1 cellular context compared by ENCODE assay signal in the genomic region with DNA sequence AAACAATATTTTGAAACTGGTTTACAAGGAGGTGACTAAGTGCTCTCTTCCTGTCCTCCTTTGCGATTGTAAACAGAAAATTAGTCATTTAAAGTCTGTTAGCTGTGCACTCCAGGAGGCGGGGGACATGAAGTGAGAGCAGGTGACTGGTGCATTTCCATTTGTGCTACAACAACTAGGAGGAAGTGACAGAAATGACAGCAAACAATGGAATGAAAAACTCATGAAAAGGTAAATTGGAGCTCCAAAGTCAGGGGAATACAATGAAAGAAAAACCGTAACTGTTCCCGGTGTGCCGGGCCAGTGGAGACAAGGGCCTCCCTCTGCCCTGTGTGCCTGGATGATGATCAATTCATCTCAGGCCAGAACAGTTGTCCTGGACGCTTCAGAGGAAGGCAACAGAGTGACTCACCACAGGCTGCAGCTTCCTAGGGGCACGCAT.
TF ChIP-seq lines count a peak whose summit lies in the region.

No MANE protein-coding gene starts in this region.

TF ChIP-seq in WTC11, 78 proteins besides CTCF, POLR2A, EP300 and RAD21 (continued from another document):
- TF ChIP-seq, protein P1, sequence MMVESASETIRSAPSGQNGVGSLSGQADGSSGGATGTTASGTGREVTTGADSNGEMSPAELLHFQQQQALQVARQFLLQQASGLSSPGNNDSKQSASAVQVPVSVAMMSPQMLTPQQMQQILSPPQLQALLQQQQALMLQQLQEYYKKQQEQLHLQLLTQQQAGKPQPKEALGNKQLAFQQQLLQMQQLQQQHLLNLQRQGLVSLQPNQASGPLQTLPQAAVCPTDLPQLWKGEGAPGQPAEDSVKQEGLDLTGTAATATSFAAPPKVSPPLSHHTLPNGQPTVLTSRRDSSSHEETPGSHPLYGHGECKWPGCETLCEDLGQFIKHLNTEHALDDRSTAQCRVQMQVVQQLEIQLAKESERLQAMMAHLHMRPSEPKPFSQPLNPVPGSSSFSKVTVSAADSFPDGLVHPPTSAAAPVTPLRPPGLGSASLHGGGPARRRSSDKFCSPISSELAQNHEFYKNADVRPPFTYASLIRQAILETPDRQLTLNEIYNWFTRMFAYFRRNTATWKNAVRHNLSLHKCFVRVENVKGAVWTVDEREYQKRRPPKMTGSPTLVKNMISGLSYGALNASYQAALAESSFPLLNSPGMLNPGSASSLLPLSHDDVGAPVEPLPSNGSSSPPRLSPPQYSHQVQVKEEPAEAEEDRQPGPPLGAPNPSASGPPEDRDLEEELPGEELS (CRISPR knock-in tag; IDR thresholded peaks at IDR 0.05), result no peak
- TF ChIP-seq TEAD1 (CRISPR knock-in tag; IDR thresholded peaks at IDR 0.05), result no peak
- TF ChIP-seq, protein P2, sequence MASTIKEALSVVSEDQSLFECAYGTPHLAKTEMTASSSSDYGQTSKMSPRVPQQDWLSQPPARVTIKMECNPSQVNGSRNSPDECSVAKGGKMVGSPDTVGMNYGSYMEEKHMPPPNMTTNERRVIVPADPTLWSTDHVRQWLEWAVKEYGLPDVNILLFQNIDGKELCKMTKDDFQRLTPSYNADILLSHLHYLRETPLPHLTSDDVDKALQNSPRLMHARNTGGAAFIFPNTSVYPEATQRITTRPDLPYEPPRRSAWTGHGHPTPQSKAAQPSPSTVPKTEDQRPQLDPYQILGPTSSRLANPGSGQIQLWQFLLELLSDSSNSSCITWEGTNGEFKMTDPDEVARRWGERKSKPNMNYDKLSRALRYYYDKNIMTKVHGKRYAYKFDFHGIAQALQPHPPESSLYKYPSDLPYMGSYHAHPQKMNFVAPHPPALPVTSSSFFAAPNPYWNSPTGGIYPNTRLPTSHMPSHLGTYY (CRISPR knock-in tag; IDR thresholded peaks at IDR 0.05), result no peak
- TF ChIP-seq, protein P3, sequence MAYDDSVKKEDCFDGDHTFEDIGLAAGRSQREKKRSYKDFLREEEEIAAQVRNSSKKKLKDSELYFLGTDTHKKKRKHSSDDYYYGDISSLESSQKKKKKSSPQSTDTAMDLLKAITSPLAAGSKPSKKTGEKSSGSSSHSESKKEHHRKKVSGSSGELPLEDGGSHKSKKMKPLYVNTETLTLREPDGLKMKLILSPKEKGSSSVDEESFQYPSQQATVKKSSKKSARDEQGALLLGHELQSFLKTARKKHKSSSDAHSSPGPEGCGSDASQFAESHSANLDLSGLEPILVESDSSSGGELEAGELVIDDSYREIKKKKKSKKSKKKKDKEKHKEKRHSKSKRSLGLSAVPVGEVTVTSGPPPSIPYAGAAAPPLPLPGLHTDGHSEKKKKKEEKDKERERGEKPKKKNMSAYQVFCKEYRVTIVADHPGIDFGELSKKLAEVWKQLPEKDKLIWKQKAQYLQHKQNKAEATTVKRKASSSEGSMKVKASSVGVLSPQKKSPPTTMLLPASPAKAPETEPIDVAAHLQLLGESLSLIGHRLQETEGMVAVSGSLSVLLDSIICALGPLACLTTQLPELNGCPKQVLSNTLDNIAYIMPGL (CRISPR knock-in tag; IDR thresholded peaks at IDR 0.05), result no peak
- TF ChIP-seq GABPB1 (CRISPR knock-in tag; IDR thresholded peaks at IDR 0.05), result no peak
- TF ChIP-seq TP53 (CRISPR knock-in tag; IDR thresholded peaks at IDR 0.05), result no peak
- no peak for TF ChIP-seq ELF4 (CRISPR knock-in tag; IDR thresholded peaks at IDR 0.05; ENCODE audit: low read depth)
